9 cellular contexts compared by ENCODE assay signal in genomic region chr12:76879710-76880025, GRCh38. TPM values are rescaled to one million over a fixed set of nuclear protein-coding genes. Genes with fewer than 3 reads are reported as not detected.
DNase-seq lines count a peak whose midpoint lies in the region; FAIRE-seq and TF ChIP-seq lines count a peak whose summit lies in the region.
"Had no signal": no experiment of that assay in that cellular context is flagged by ENCODE, and none has a peak within 500 bp of the region (broad histone marks: within the 10 kb centered on the region; RNA-seq: fewer than 3 reads in every experiment).

No MANE protein-coding gene starts in this region.

- FAIRE-seq in astrocyte (lab: Jason Lieb, UNC) = peak; percentile 32
- FAIRE-seq: G401.6 had no signal

- DNase-seq in activated naive CD4-positive, alpha-beta T cell treated with anti-CD3 and anti-CD28 coated beads for 36 hours = no peak
- DNase-seq in activated naive CD4-positive, alpha-beta T cell treated with anti-CD3 and anti-CD28 coated beads, Interleukin-2, amount 50 U/mL, for 16 hours = no peak
- DNase-seq in astrocyte (ENCODE audit: low read depth) (no peak), left kidney (ENCODE audit: low read depth, low spot score) (peak; percentile 93), transverse colon (no peak), anterior cingulate cortex (lab: John Stamatoyannopoulos, UW) (no peak), NCI-H82 (lab: John Stamatoyannopoulos, UW) (no peak), iPS-NIHi11 (ENCODE audit: low spot score) (no peak)

- H3K4me3 ChIP-seq in astrocyte (ENCODE audit: insufficient read depth, low read depth, low read length) = peak overlapping the region; percentile 66
- H3K4me3 ChIP-seq in transverse colon = peak overlapping the region in 3 of 4 donors; percentile 55 to 85 (median 57)

- H3K27ac Mint-ChIP-seq in activated naive CD4-positive, alpha-beta T cell treated with anti-CD3 and anti-CD28 coated beads for 36 hours = no peak overlapping the region
- H3K27ac Mint-ChIP-seq in astrocyte (ENCODE audit: unreplicated experiment) = peak overlapping the region; percentile 98

- no peaks in the 10 kb centered on the region for H3K36me3 Mint-ChIP-seq in activated naive CD4-positive, alpha-beta T cell treated with anti-CD3 and anti-CD28 coated beads for 36 hours (ENCODE audit: low read depth)
- peaks cover 2% of the 10 kb centered on the region for H3K36me3 Mint-ChIP-seq in astrocyte (ENCODE audit: low read depth, unreplicated experiment)

- no peaks in the 10 kb centered on the region for H3K9me3 Mint-ChIP-seq in activated naive CD4-positive, alpha-beta T cell treated with anti-CD3 and anti-CD28 coated beads for 36 hours
- H3K9me3 Mint-ChIP-seq in astrocyte (ENCODE audit: unreplicated experiment) = peaks cover 5% of the 10 kb centered on the region

- in situ Hi-C loops in transverse colon (cut with MboI; ENCODE audit: low pct_ligation_motif_present in 1 of 4, low pct_unique_long_range_greater_than_20kb in 1 of 4, low sequenced_read_pairs in 3 of 4) = no loop called here

- intact Hi-C loops in activated naive CD4-positive, alpha-beta T cell treated with anti-CD3 and anti-CD28 coated beads for 36 hours (cut with micrococcal nuclease) = loop anchor here (1.0 to 2.0 kb wide), 7 partner anchors 11 to 795 kb away; partner anchors contain the start of genes E2F7, NAP1L1 and ZDHHC17
- intact Hi-C loops in transverse colon (cut with DNase I; ENCODE audit: low total_unique reads) = no loop called here

- no peaks in the 10 kb centered on the region for H3K27me3 ChIP-seq in astrocyte (ENCODE audit: insufficient read depth, low read length)
- peaks cover 38% of the 10 kb centered on the region for H3K27me3 ChIP-seq in transverse colon

- TF ChIP-seq EP300 in transverse colon (IDR thresholded peaks at IDR 0.05; ENCODE audit: low read depth) = no peak

- H3K4me1 ChIP-seq in astrocyte (ENCODE audit: insufficient read depth, low read length) (peaks cover 20% of the 10 kb centered on the region), transverse colon (peaks cover 3 to 18% (median 9%) of the 10 kb centered on the region in 4 donors)

- CTCF ChIA-PET in activated naive CD4-positive, alpha-beta T cell treated with anti-CD3 and anti-CD28 coated beads for 36 hours (lab: Charles Lee) = interaction anchor here (1.0 kb wide), 1 partner anchor 89 kb away, joined by 3 read pairs; no protein-coding TSS in a partner anchor

- H3K27me3 Mint-ChIP-seq in activated naive CD4-positive, alpha-beta T cell treated with anti-CD3 and anti-CD28 coated beads for 36 hours (ENCODE audit: low read depth) = peaks cover 32% of the 10 kb centered on the region
- H3K27me3 Mint-ChIP-seq in astrocyte (ENCODE audit: low read depth, unreplicated experiment) = no peaks in the 10 kb centered on the region

- H3K27ac ChIP-seq in astrocyte (ENCODE audit: low read depth, low read length) = peak overlapping the region; percentile 94
- peak overlapping the region; percentile 76 to 86 (median 82) for H3K27ac ChIP-seq in transverse colon

- peak overlapping the region; percentile 95 for H3K4me2 ChIP-seq in astrocyte (ENCODE audit: low read length)

- peak overlapping the region; percentile 94 for H3K9ac ChIP-seq in astrocyte (ENCODE audit: low read length)

- peak overlapping the region; percentile 61 for H3K4me3 Mint-ChIP-seq in activated naive CD4-positive, alpha-beta T cell treated with anti-CD3 and anti-CD28 coated beads for 36 hours
- H3K4me3 Mint-ChIP-seq in astrocyte (ENCODE audit: unreplicated experiment) = peak overlapping the region; percentile 93

- H2AFZ ChIP-seq in astrocyte (ENCODE audit: low read depth, low read length) = peak overlapping the region; percentile 76

- TF ChIP-seq POLR2A in transverse colon (IDR thresholded peaks at IDR 0.05) = no peak

- H3K9me3 ChIP-seq in astrocyte (ENCODE audit: insufficient read depth, low read depth, low read length) = peaks cover 3% of the 10 kb centered on the region
- no peaks in the 10 kb centered on the region for H3K9me3 ChIP-seq in transverse colon

- peaks cover 38% of the 10 kb centered on the region for H3K79me2 ChIP-seq in astrocyte (ENCODE audit: insufficient read depth, low read length)

- 42% methylated on average over 6 of the region's 6 CpGs; no CpG with 5 or more reads in 1 of the 2 donors for WGBS in transverse colon (ENCODE audit: low coverage in 1 of 2), 2 donors

- H3K36me3 ChIP-seq in astrocyte (ENCODE audit: insufficient read depth, low read length) = no peaks in the 10 kb centered on the region
- no peaks in the 10 kb centered on the region for H3K36me3 ChIP-seq in transverse colon

- TF ChIP-seq CTCF in astrocyte (IDR thresholded peaks at IDR 0.05; ENCODE audit: insufficient read depth, low read depth, low read length) = no peak
- TF ChIP-seq CTCF in transverse colon (IDR thresholded peaks at IDR 0.05) = peak in 2 of 5 experiments; percentile 3 to 38

- peaks cover 3% of the 10 kb centered on the region for H3K4me1 Mint-ChIP-seq in activated naive CD4-positive, alpha-beta T cell treated with anti-CD3 and anti-CD28 coated beads for 36 hours (ENCODE audit: low read depth)
- H3K4me1 Mint-ChIP-seq in astrocyte (ENCODE audit: low read depth, unreplicated experiment) = peaks cover 48% of the 10 kb centered on the region

- peaks cover 16% of the 10 kb centered on the region for H4K20me1 ChIP-seq in astrocyte (ENCODE audit: insufficient read depth, low read length)

RNA-seq across cellular contexts. Expression of gene CSRP2, which starts 0.8 kb away (rescaled TPM):
- total RNA-seq in activated naive CD4-positive, alpha-beta T cell treated with anti-CD3 and anti-CD28 coated beads for 36 hours = under 1 TPM; 0.62 to 0.86 TPM
- total RNA-seq in astrocyte (247 and 265 TPM in 2 replicates), transverse colon (1 to 10 TPM; 1.9 to 9.6 (median 8.3) TPM)

Comparison
In these comparisons a context has a peak if more than half of its experiments do, and no peak if none do; other contexts are left out.
1. RNA of gene CSRP2, which starts 0.8 kb away (total RNA-seq): 247 to 265 TPM in astrocyte; 1.9 to 9.6 TPM in transverse colon and 0.62 to 0.86 TPM in activated naive CD4-positive, alpha-beta T cell treated with anti-CD3 and anti-CD28 coated beads for 36 hours; every median in the first group is over 10 times any median in the second.